ENCODE assay signal across 17 cellular contexts in genomic region chr22:17778412-17778976, GRCh38. TPM values are rescaled to one million over a fixed set of nuclear protein-coding genes. Genes with fewer than 3 reads are reported as not detected.
A peak's percentile ranks its signal among the peaks of the same experiment; 100 is the strongest.
DNase-seq lines count a peak whose midpoint lies in the region; ATAC-seq, FAIRE-seq and TF ChIP-seq lines count a peak whose summit lies in the region.
"Had no signal": no experiment of that assay in that cellular context is flagged by ENCODE, and none has a peak within 500 bp of the region (broad histone marks: within the 10 kb centered on the region; RNA-seq: fewer than 3 reads in every experiment).

No MANE protein-coding gene starts in this region.

- ATAC-seq in activated T-cell treated with anti-CD3 and anti-CD28 coated beads, Interleukin-2, amount 50 U/mL, for 4 hours, result no peak
- ATAC-seq in GM12878 (no peak), esophagus mucosa (no peak)
- ATAC-seq: gastroesophageal sphincter had no signal

- H3K27ac ChIP-seq in Karpas-422 (ENCODE audit: low read length), result no peak overlapping the region
- peak overlapping the region; percentile 98 for H3K27ac ChIP-seq in GM12878 (ENCODE audit: control insufficient read depth, insufficient read depth)
- H3K27ac ChIP-seq in spleen, result peak overlapping the region in 5 of 8 donors; percentile 89 to 98 (median 96)
- H3K27ac ChIP-seq in uterus, result no peak overlapping the region
- H3K27ac ChIP-seq: SK-N-MC, suprapubic skin had no signal

- TF ChIP-seq RAD21 in GM12878 (IDR thresholded peaks at IDR 0.05; ENCODE audit: insufficient read depth, low read depth, low read length), result no peak

- H3K27me3 Mint-ChIP-seq in activated T-cell treated with anti-CD3 and anti-CD28 coated beads, Interleukin-2, amount 50 U/mL, for 4 hours (ENCODE audit: low read depth), result no peaks in the 10 kb centered on the region

- no peak for FAIRE-seq in GM12878 (lab: Jason Lieb, UNC)
- FAIRE-seq: endometrium had no signal

- CTCF ChIA-PET in GM12878 (lab: Yijun Ruan, JAX), result interaction anchor here (1.0 to 6.4 kb wide), 8 partner anchors 8 to 297 kb away, joined by 3 to 70 read pairs (median 6); no protein-coding TSS in a partner anchor

- peaks cover 40% of the 10 kb centered on the region for H3K4me1 ChIP-seq in Karpas-422 (ENCODE audit: low read length)
- peaks cover 47% of the 10 kb centered on the region for H3K4me1 ChIP-seq in GM12878 (ENCODE audit: control insufficient read depth, insufficient read depth, low read length)
- H3K4me1 ChIP-seq in spleen, result peaks cover 59 to 96% (median 79%) of the 10 kb centered on the region in 6 donors
- H3K4me1 ChIP-seq in uterus, result no peaks in the 10 kb centered on the region

- peak overlapping the region; percentile 88 for H3K4me3 Mint-ChIP-seq in activated T-cell treated with anti-CD3 and anti-CD28 coated beads, Interleukin-2, amount 50 U/mL, for 4 hours

- 79% methylated on average over 23 of the region's 23 CpGs for WGBS in GM12878 (ENCODE audit: insufficient coverage, insufficient replicate concordance, low lambda C conversion rate, missing lambda C conversion rate)
- WGBS in spleen, 5 donors, result 91 to 95% (median 94%) methylated on average over 23 of the region's 23 CpGs

- SMC1A ChIA-PET in GM12878 (lab: Charles Lee; ENCODE audit: uncharacterized antibody, unreplicated experiment), result interaction anchor here (1.0 to 3.7 kb wide), 9 partner anchors 11 to 298 kb away, joined by 3 to 24 read pairs (median 4); no protein-coding TSS in a partner anchor

- no peak for TF ChIP-seq CTCF in GM12878 (IDR thresholded peaks at IDR 0.05 in 2 of 3, conservative IDR thresholded peaks at IDR 0.05 in 1 of 3; ENCODE audit: control insufficient read depth in 2 of 3, extremely low read depth in 1 of 3, insufficient read depth in 1 of 3, low read depth in 3 of 3, low read length in 3 of 3)
- no peak for TF ChIP-seq CTCF in spleen (IDR thresholded peaks at IDR 0.05 in 8 of 11, conservative IDR thresholded peaks at IDR 0.05 in 3 of 11)
- no peak for TF ChIP-seq CTCF in uterus (IDR thresholded peaks at IDR 0.05)

- no peak for TF ChIP-seq EP300 in GM12878 (IDR thresholded peaks at IDR 0.05; ENCODE audit: borderline replicate concordance in 1 of 2, control insufficient read depth in 1 of 2, low read depth in 2 of 2, low read length in 2 of 2)

- H3K36me3 Mint-ChIP-seq in activated T-cell treated with anti-CD3 and anti-CD28 coated beads, Interleukin-2, amount 50 U/mL, for 4 hours (ENCODE audit: insufficient read depth), result no peaks in the 10 kb centered on the region

- H3K4me3 ChIP-seq in Karpas-422 (ENCODE audit: low read length) (peak overlapping the region; percentile 85), GM12878 (peak overlapping the region; percentile 91), spleen (peak overlapping the region in 6 of 8 donors; percentile 43 to 82 (median 55)), uterus (no peak overlapping the region)
- H3K4me3 ChIP-seq: SK-N-MC had no signal

- H3K9me3 Mint-ChIP-seq in activated T-cell treated with anti-CD3 and anti-CD28 coated beads, Interleukin-2, amount 50 U/mL, for 4 hours, result no peaks in the 10 kb centered on the region

- intact Hi-C loops in GM12878 (cut with micrococcal nuclease; ENCODE audit: unreplicated experiment) (loop anchor here (5.0 to 10.0 kb wide), 2 partner anchors 151 to 216 kb away; partner anchors contain the start of gene ATP6V1E1), spleen (cut with DNase I; ENCODE audit: low total_unique reads) (no loop called here), uterus (cut with DNase I; ENCODE audit: low total_unique reads) (no loop called here)

- no TSS peak for BruUV-seq in GM12878 (replicated peaks; lab: Mats Ljungman, UMichigan)

- in situ Hi-C loops in GM12878 (cut with MboI), result no loop called here

- H3K27me3 ChIP-seq in Karpas-422 (ENCODE audit: low read length), result no peaks in the 10 kb centered on the region
- no peaks in the 10 kb centered on the region for H3K27me3 ChIP-seq in GM12878 (replicated peaks in 1 of 2; ENCODE audit: control insufficient read depth in 2 of 2, insufficient read depth in 2 of 2, low read length in 1 of 2)
- no peaks in the 10 kb centered on the region for H3K27me3 ChIP-seq in spleen (replicated peaks in 1 of 7)
- H3K27me3 ChIP-seq in uterus, result no peaks in the 10 kb centered on the region
- H3K27me3 ChIP-seq: suprapubic skin had no signal

- H3K36me3 ChIP-seq in Karpas-422 (ENCODE audit: insufficient read depth, low read length) (no peaks in the 10 kb centered on the region), GM12878 (ENCODE audit: control insufficient read depth in 2 of 2, insufficient read depth in 2 of 2, low read length in 1 of 2) (no peaks in the 10 kb centered on the region; a peak in 1 of 4 replicates), spleen (no peaks in the 10 kb centered on the region), uterus (no peaks in the 10 kb centered on the region)
- H3K36me3 ChIP-seq: gastroesophageal sphincter, suprapubic skin had no signal

- H3K79me2 ChIP-seq in Karpas-422 (ENCODE audit: low read length) (peaks cover 28% of the 10 kb centered on the region), GM12878 (ENCODE audit: control insufficient read depth, insufficient read depth, low read length) (peaks cover 42% of the 10 kb centered on the region)

- H4K20me1 ChIP-seq in Karpas-422 (ENCODE audit: insufficient read depth, low read depth, low read length) (no peaks in the 10 kb centered on the region), GM12878 (ENCODE audit: control insufficient read depth, insufficient read depth) (no peaks in the 10 kb centered on the region)

- no peak overlapping the region for H2AFZ ChIP-seq in Karpas-422 (ENCODE audit: low read length)
- H2AFZ ChIP-seq in GM12878 (ENCODE audit: control insufficient read depth, low read depth, low read length), result no peak overlapping the region

- no peaks in the 10 kb centered on the region for H3K9me3 ChIP-seq in Karpas-422 (ENCODE audit: low read length)
- H3K9me3 ChIP-seq in GM12878 (replicated peaks; ENCODE audit: control insufficient read depth, insufficient read depth, low read length), result no peaks in the 10 kb centered on the region; the same call in 2 of the 3 replicates
- H3K9me3 ChIP-seq in spleen, result no peaks in the 10 kb centered on the region
- no peaks in the 10 kb centered on the region for H3K9me3 ChIP-seq in uterus
- H3K9me3 ChIP-seq: gastroesophageal sphincter, suprapubic skin had no signal

- H3K9ac ChIP-seq in Karpas-422 (ENCODE audit: low read length) (peak overlapping the region; percentile 87), GM12878 (ENCODE audit: control insufficient read depth, insufficient read depth, low read length) (peak overlapping the region; percentile 95)

- H3K9me2 ChIP-seq in Karpas-422 (replicated peaks; ENCODE audit: insufficient read depth, low read length), result no peaks in the 10 kb centered on the region

- DNase-seq in activated T-cell treated with anti-CD3 and anti-CD28 coated beads, Interleukin-2, amount 50 U/mL, for 4 hours, result no peak
- no peak for DNase-seq in activated T-cell treated with anti-CD3 and anti-CD28 coated beads for 4 hours
- no peak for DNase-seq in Karpas-422
- no peak for DNase-seq in GM12878 (ENCODE audit: low read depth, low spot score)
- no peak for DNase-seq in spleen
- DNase-seq in uterus, result no peak
- no peak for DNase-seq in NK-92 (lab: John Stamatoyannopoulos, UW; ENCODE audit: unreplicated experiment)
- DNase-seq: ACHN, activated gamma-delta T cell treated with Interleukin-2 at 50 U/mL for 16 hours, DMS 273 treated with DMSO at 0.1 percent for 48 hours, MV-4-11, nucleus accumbens had no signal

- TF ChIP-seq POLR2A in GM12878 (IDR thresholded peaks at IDR 0.05; ENCODE audit: low read depth, low read length), result peak; percentile 67
- TF ChIP-seq POLR2A in spleen (IDR thresholded peaks at IDR 0.05), result no peak
- TF ChIP-seq POLR2A in uterus (IDR thresholded peaks at IDR 0.05), result no peak

- peak overlapping the region; percentile 85 for H3K4me2 ChIP-seq in Karpas-422 (ENCODE audit: low read depth, low read length, poor library complexity, severe bottlenecking)
- H3K4me2 ChIP-seq in GM12878 (ENCODE audit: control insufficient read depth, insufficient read depth), result peak overlapping the region; percentile 90

- POLR2A ChIA-PET in GM12878 (lab: Charles Lee), result interaction anchor here (0.6 to 6.7 kb wide), 3 partner anchors 11 to 148 kb away, joined by 4 to 85 read pairs (median 6); no protein-coding TSS in a partner anchor

- RAD21 ChIA-PET in GM12878 (lab: Charles Lee; ENCODE audit: unreplicated experiment), result interaction anchor here (0.7 to 4.5 kb wide), 3 partner anchors 21 to 333 kb away, joined by 3 to 77 read pairs (median 8); no protein-coding TSS in a partner anchor

- H3K4me1 Mint-ChIP-seq in activated T-cell treated with anti-CD3 and anti-CD28 coated beads, Interleukin-2, amount 50 U/mL, for 4 hours (ENCODE audit: low read depth), result peaks cover 85% of the 10 kb centered on the region

RNA-seq across cellular contexts. Expression of gene BID, which starts 4.2 kb away (rescaled TPM):
- 10 to 100 TPM; 30.3 to 39.5 (median 36.5) TPM for total RNA-seq in activated T-cell treated with anti-CD3 and anti-CD28 coated beads, Interleukin-2, amount 50 U/mL, for 4 hours
- total RNA-seq in Karpas-422 (2014; rRNA removed; shearing (Covaris generic); ENCODE audit: low replicate concordance), result 51.7 and 142 TPM in 2 replicates
- 36.6 and 37.1 TPM in 2 replicates for total RNA-seq in GM12878 (2013; cell fraction: nucleolus; rRNA removed)
- total RNA-seq in GM12878 (2014; rRNA removed) (166 and 179 TPM in 2 replicates), GM12878 (2014; rRNA removed; fragmentation: Illumina TruSeq; extraction: Trizol) (56.4 and 65.9 TPM in 2 replicates), GM12878 (2021) (126 and 131 TPM in 2 replicates), spleen (10 to 100 TPM; 45.4 to 73.4 (median 51.5) TPM), uterus (10 to 100 TPM in 2 of 4 donors, 1 to 10 TPM in 1, under 1 TPM in 1; 0.77 to 96.2 (median 10.4) TPM), esophagus mucosa (12.3 TPM)
- polyA plus RNA-seq in GM12878 (2011; ENCODE audit: low read depth), result 51.7 TPM
- polyA plus RNA-seq in GM12878 (2011; rRNA removed) (79.3 and 145 TPM in 2 replicates), GM12878 (2014; fragmentation: Illumina TruSeq; extraction: Trizol) (30.8 and 38.9 TPM in 2 replicates), GM12878 (2014; fragmentation: Nextera tagmentation; extraction: Ambion mirVana) (10 to 100 TPM in 1 of 2 experiments, 1 to 10 TPM in 1; 7.9 to 16.9 TPM), GM12878 (2014; rRNA removed) (241 and 247 TPM in 2 replicates), GM12878 (2016; fragmentation: Nextera tagmentation; extraction: Ambion mirVana) (100 to 1,000 TPM; 186 to 203 TPM), spleen (10 to 100 TPM; 37.7 to 49.2 (median 41.3) TPM)
- 332 and 398 TPM in 2 replicates for polyA plus RNA-seq in GM12878 (2011; cell fraction: cytosol; rRNA removed)
- polyA plus RNA-seq in GM12878 (2011; cell fraction: nucleus; rRNA removed), result 195 and 197 TPM in 2 replicates
- polyA plus RNA-seq in GM12878 (2012), result 71.3 and 110 TPM in 2 replicates
- 35.4 and 90.0 TPM in 2 replicates for polyA minus RNA-seq in GM12878 (2011; rRNA and poly(A)+ RNA removed)
- polyA minus RNA-seq in GM12878 (2011; cell fraction: cytosol; rRNA and poly(A)+ RNA removed), result 31.7 and 32.0 TPM in 2 replicates
- polyA minus RNA-seq in GM12878 (2011; cell fraction: nucleus; rRNA and poly(A)+ RNA removed), result 8.3 and 16.3 TPM in 2 replicates

Comparison
In these comparisons a context has a peak if more than half of its experiments do, and no peak if none do; other contexts are left out.
1. H3K27ac ChIP-seq: peak in GM12878 (single experiment) and spleen (5 of 8); none in Karpas-422 (single experiment) and uterus (0 of 2).
2. H3K4me3 ChIP-seq: peak in Karpas-422 (single experiment), GM12878 (single experiment) and spleen (6 of 8); none in uterus (0 of 2).